In the genomic region with DNA sequence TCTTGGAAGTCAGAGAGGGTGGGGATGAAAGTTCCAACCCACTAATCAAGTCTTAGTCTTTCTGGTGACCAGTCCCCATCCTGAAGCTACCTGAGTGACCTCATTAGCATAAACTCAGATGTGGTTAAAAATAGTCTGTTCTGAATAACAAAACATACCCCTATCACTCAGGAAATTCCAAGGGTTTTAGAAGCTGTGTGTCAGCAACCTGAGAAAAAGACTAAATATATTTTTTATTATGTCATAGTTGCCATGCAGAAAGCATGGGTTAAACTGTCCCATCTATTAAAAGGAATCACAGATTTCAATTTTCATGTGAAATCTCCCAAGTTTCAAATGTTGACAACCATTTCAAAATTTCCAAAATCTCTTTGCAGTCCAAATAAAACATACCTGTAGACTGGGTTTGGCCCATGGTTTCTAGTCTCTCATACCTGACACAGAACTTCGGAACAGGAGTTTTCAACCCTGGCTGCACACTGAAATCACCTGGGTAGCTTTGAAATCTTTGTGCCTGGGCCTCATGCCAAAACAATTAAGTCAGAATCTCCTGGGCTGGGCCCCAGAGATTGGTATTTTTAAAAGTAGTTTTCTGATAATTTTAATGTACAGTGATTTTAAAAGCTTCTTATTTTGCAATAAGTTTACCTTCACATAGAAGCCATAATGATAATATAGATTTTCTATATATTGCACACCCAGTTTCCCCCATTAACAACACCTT, we compare ENCODE assay signal across 16 cellular contexts.
A peak's percentile ranks its signal among the peaks of the same experiment; 100 is the strongest.
DNase-seq lines count a peak whose midpoint lies in the region; TF ChIP-seq lines count a peak whose summit lies in the region.
"Had no signal": no experiment of that assay in that cellular context is flagged by ENCODE, and none has a peak within 500 bp of the region (broad histone marks: within the 10 kb centered on the region; RNA-seq: fewer than 3 reads in every experiment).

No MANE protein-coding gene starts in this region.

- H3K9me3 ChIP-seq in mammary epithelial cell (replicated peaks; ENCODE audit: insufficient read depth, low read length), result no peaks in the 10 kb centered on the region
- no peaks in the 10 kb centered on the region for H3K9me3 ChIP-seq in effector memory CD4-positive, alpha-beta T cell (ENCODE audit: control insufficient read depth, low read length)

- H4K20me1 ChIP-seq in mammary epithelial cell (ENCODE audit: insufficient read depth, low read length), result no peaks in the 10 kb centered on the region

- no peaks in the 10 kb centered on the region for H3K36me3 Mint-ChIP-seq in Calu3 (ENCODE audit: insufficient read depth, unreplicated experiment)

- no peak overlapping the region for H3K23ac ChIP-seq in mesendoderm (ENCODE audit: low read length)

- 0% methylated on average over 1 of the region's 1 CpG for WGBS in mammary epithelial cell (ENCODE audit: low coverage, missing lambda C conversion rate)
- no CpG with 5 or more reads among the region's 1 CpG for WGBS in mesendoderm (ENCODE audit: extremely low coverage, insufficient coverage, low lambda C conversion rate)

- no peaks in the 10 kb centered on the region for H3K27me3 Mint-ChIP-seq in Calu3 (ENCODE audit: unreplicated experiment)
- H3K27me3 Mint-ChIP-seq: B cell; stimulated activated naive CD8-positive, alpha-beta T cell treated with anti-CD3 and anti-CD28 coated beads, Interleukin-15, Interleukin-2, amounts not matched to agents 100 ng/mL and 50 ng/mL, for 24 hours had no signal

- H3K36me3 ChIP-seq in mammary epithelial cell (ENCODE audit: insufficient read depth, low read length) (no peaks in the 10 kb centered on the region), mesendoderm (ENCODE audit: control insufficient read depth, insufficient read depth, low read length) (no peaks in the 10 kb centered on the region)
- no peaks in the 10 kb centered on the region for H3K36me3 ChIP-seq in effector memory CD4-positive, alpha-beta T cell (ENCODE audit: control insufficient read depth, insufficient read depth, low read length)

- no peak overlapping the region for H2BK5ac ChIP-seq in mesendoderm (ENCODE audit: low read length)

- H2AK5ac ChIP-seq in mesendoderm (ENCODE audit: low read length), result no peak overlapping the region

- no peak for TF ChIP-seq CTCF in Calu3 (IDR thresholded peaks at IDR 0.05; ENCODE audit: unreplicated experiment)
- no peak for TF ChIP-seq CTCF in mammary epithelial cell (conservative IDR thresholded peaks at IDR 0.05 in 1 of 2, IDR thresholded peaks at IDR 0.05 in 1 of 2; ENCODE audit: extremely low read depth in 1 of 2, insufficient read depth in 1 of 2, low read depth in 1 of 2, low read length in 2 of 2)

- no peak overlapping the region for H3K27ac Mint-ChIP-seq in Calu3 (ENCODE audit: unreplicated experiment)
- H3K27ac Mint-ChIP-seq: activated T-helper 2 cell treated with anti-CD3 and anti-CD28 coated beads, Interferon-gamma antibody, Interleukin-2, Interleukin-4, amounts not matched to agents 10 μg/mL and 5 μg/mL and 100 μg/mL, durations not matched to agents 14 hours and 24 hours and 36 hours; B cell; stimulated activated naive CD8-positive, alpha-beta T cell treated with anti-CD3 and anti-CD28 coated beads, Interleukin-15, Interleukin-2, amounts not matched to agents 100 ng/mL and 50 ng/mL, for 24 hours had no signal

- peak overlapping the region; percentile 89 for H3K27ac ChIP-seq in mammary epithelial cell (ENCODE audit: insufficient read depth, low read depth, low read length)
- no peak overlapping the region for H3K27ac ChIP-seq in mesendoderm (ENCODE audit: low read depth, low read length)
- no peak overlapping the region for H3K27ac ChIP-seq in effector memory CD4-positive, alpha-beta T cell (ENCODE audit: insufficient read depth, low read length, poor library complexity, severe bottlenecking)

- H2BK15ac ChIP-seq in mesendoderm (replicated peaks; ENCODE audit: low read depth), result no peak overlapping the region

- H2BK120ac ChIP-seq in mesendoderm (ENCODE audit: low read depth, low read length), result peak overlapping the region; percentile 61

- no peak overlapping the region for H4K8ac ChIP-seq in mesendoderm (ENCODE audit: low read depth, low read length)

- H3K4me1 Mint-ChIP-seq in Calu3 (ENCODE audit: low read depth, unreplicated experiment), result peaks cover 37% of the 10 kb centered on the region
- H3K4me1 Mint-ChIP-seq: B cell had no signal

- H3K9ac ChIP-seq in mammary epithelial cell (ENCODE audit: insufficient read depth, low read length) (no peak overlapping the region), mesendoderm (ENCODE audit: low read length) (no peak overlapping the region)

- H3K4me3 ChIP-seq in mammary epithelial cell (replicated peaks in 1 of 3; ENCODE audit: insufficient read depth in 1 of 3, low read depth in 2 of 3, low read length in 3 of 3), result no peak overlapping the region
- H3K4me3 ChIP-seq in mesendoderm (ENCODE audit: low read length), result no peak overlapping the region
- no peak overlapping the region for H3K4me3 ChIP-seq in effector memory CD4-positive, alpha-beta T cell (ENCODE audit: insufficient read depth, low read depth, low read length, poor library complexity, severe bottlenecking)

- H3K4me1 ChIP-seq in mammary epithelial cell (ENCODE audit: insufficient read depth, low read length) (peaks cover 40% of the 10 kb centered on the region), mesendoderm (ENCODE audit: control insufficient read depth, low read depth, low read length) (no peaks in the 10 kb centered on the region)
- H3K4me1 ChIP-seq in effector memory CD4-positive, alpha-beta T cell (ENCODE audit: control insufficient read depth, insufficient read depth, low read length, poor library complexity, severe bottlenecking), result no peaks in the 10 kb centered on the region

- dilution Hi-C loops in mammary epithelial cell (cut with HindIII; ENCODE audit: low sequenced_read_pairs), result loop anchor here (5.0 kb wide), 1 partner anchor 65 kb away; no protein-coding TSS in a partner anchor

- peak overlapping the region; percentile 32 for H3K4me2 ChIP-seq in mammary epithelial cell (ENCODE audit: insufficient read depth, low read depth, low read length)
- H3K4me2 ChIP-seq in mesendoderm (ENCODE audit: low read length), result no peak overlapping the region

- BruUV-seq in Calu3 (replicated peaks; lab: Mats Ljungman, UMichigan) (no TSS peak), mammary epithelial cell (replicated peaks; lab: Mats Ljungman, UMichigan) (no TSS peak)

- DNase-seq in Calu3, result peak; percentile 37
- DNase-seq in NCI-H1105 (lab: John Stamatoyannopoulos, UW), result peak; percentile 17
- DNase-seq in mammary epithelial cell, result peak; percentile 76
- DNase-seq in mesendoderm, result peak; percentile 20
- no peak for DNase-seq in stimulated activated naive CD4-positive, alpha-beta T cell (lab: John Stamatoyannopoulos, UW)
- DNase-seq in activated naive CD4-positive, alpha-beta T cell treated with anti-CD3 and anti-CD28 coated beads, Interleukin-2, amount 50 U/mL, for 16 hours, result no peak
- DNase-seq in effector memory CD4-positive, alpha-beta T cell, result no peak
- DNase-seq in activated naive CD4-positive, alpha-beta T cell treated with Interleukin-2 at 50 U/mL for 16 hours, result no peak
- DNase-seq: activated CD4-positive, alpha-beta T cell treated with anti-CD3 and anti-CD28 coated beads for 1 hour; GF-D8; NCI-H2081; stimulated activated CD4-positive, alpha-beta T cell treated with anti-CD3 and anti-CD28 coated beads, Interleukin-1b, Interleukin-23, amount 100 ng/mL, for 48 hours had no signal

- no peaks in the 10 kb centered on the region for H3K9me3 Mint-ChIP-seq in Calu3 (ENCODE audit: low read depth, unreplicated experiment)
- H3K9me3 Mint-ChIP-seq: activated T-helper 2 cell treated with anti-CD3 and anti-CD28 coated beads, Interferon-gamma antibody, Interleukin-2, Interleukin-4, amounts not matched to agents 10 μg/mL and 5 μg/mL and 100 μg/mL, durations not matched to agents 14 hours and 24 hours and 36 hours; nephron; stimulated activated naive CD8-positive, alpha-beta T cell treated with anti-CD3 and anti-CD28 coated beads, Interleukin-15, Interleukin-2, amounts not matched to agents 100 ng/mL and 50 ng/mL, for 24 hours had no signal

- peak overlapping the region; percentile 60 for H3K18ac ChIP-seq in mesendoderm (ENCODE audit: low read length)

- no peak overlapping the region for H3K4ac ChIP-seq in mesendoderm (ENCODE audit: low read depth, low read length)

- H3K27me3 ChIP-seq in mammary epithelial cell (ENCODE audit: insufficient read depth, low read length), result no peaks in the 10 kb centered on the region
- H3K27me3 ChIP-seq in mesendoderm (ENCODE audit: insufficient read depth, low read length, poor library complexity), result no peaks in the 10 kb centered on the region
- no peaks in the 10 kb centered on the region for H3K27me3 ChIP-seq in effector memory CD4-positive, alpha-beta T cell (replicated peaks; ENCODE audit: control insufficient read depth, insufficient read depth, low read length, poor library complexity, severe bottlenecking)

- CTCF ChIA-PET in Calu3 (lab: Charles Lee), result no interaction called here
- CTCF ChIA-PET in mammary epithelial cell (lab: Charles Lee; ENCODE audit: low non-redundant PET), result interaction anchor here (0.6 kb wide), 1 partner anchor 476 kb away, joined by 26 read pairs; a partner anchor contains a TSS

- intact Hi-C loops in Calu3 (cut with micrococcal nuclease; ENCODE audit: unreplicated experiment) (loop anchor here (5.0 kb wide), 1 partner anchor 65 kb away; no protein-coding TSS in a partner anchor), mammary epithelial cell (cut with micrococcal nuclease) (loop anchor here (5.0 kb wide), 1 partner anchor 290 kb away; no protein-coding TSS in a partner anchor)

- no peak overlapping the region for H3K4me3 Mint-ChIP-seq in Calu3 (ENCODE audit: low read depth, unreplicated experiment)
- H3K4me3 Mint-ChIP-seq: B cell; nephron; stimulated activated naive CD8-positive, alpha-beta T cell treated with anti-CD3 and anti-CD28 coated beads, Interleukin-15, Interleukin-2, amounts not matched to agents 100 ng/mL and 50 ng/mL, for 24 hours had no signal

- in situ Hi-C loops in mammary epithelial cell (cut with MboI; ENCODE audit: low sequenced_read_pairs in 2 of 2), result loop anchor here (5.0 to 25.0 kb wide), 3 partner anchors 295 to 475 kb away; a partner anchor contains a TSS

- H3K79me1 ChIP-seq in mesendoderm (ENCODE audit: low read length), result no peaks in the 10 kb centered on the region

- H3K79me2 ChIP-seq in mammary epithelial cell (ENCODE audit: insufficient read depth, low read length), result no peaks in the 10 kb centered on the region
- H3K79me2 ChIP-seq in mesendoderm (ENCODE audit: control insufficient read depth, insufficient read depth, low read length), result no peaks in the 10 kb centered on the region

- H2AFZ ChIP-seq in mammary epithelial cell (ENCODE audit: low read depth, low read length), result no peak overlapping the region

- no peak overlapping the region for H3K56ac ChIP-seq in mesendoderm (ENCODE audit: low read length)

- H4K5ac ChIP-seq in mesendoderm (ENCODE audit: low read length), result no peak overlapping the region

Comparison
In these comparisons a context has a peak if more than half of its experiments do, and no peak if none do; other contexts are left out.
1. DNase-seq: peak in Calu3 (single experiment), NCI-H1105 (single experiment), mammary epithelial cell (single experiment) and mesendoderm (single experiment); none in stimulated activated naive CD4-positive, alpha-beta T cell (0 of 6), activated naive CD4-positive, alpha-beta T cell treated with anti-CD3 and anti-CD28 coated beads, Interleukin-2, amount 50 U/mL, for 16 hours (single experiment), effector memory CD4-positive, alpha-beta T cell (0 of 3) and activated naive CD4-positive, alpha-beta T cell treated with Interleukin-2 at 50 U/mL for 16 hours (single experiment).